Comparison of ENCODE assay signal across 30 cellular contexts in genomic region chr1:87421809-87422208, GRCh38.
"Had no signal": no experiment of that assay in that cellular context is flagged by ENCODE, and none has a peak within 500 bp of the region (broad histone marks: within the 10 kb centered on the region; RNA-seq: fewer than 3 reads in every experiment).

No MANE protein-coding gene starts in this region.

- DNase-seq: activated B cell treated with CpG ODN at 0.5 μM for 24 hours; activated CD4-positive, alpha-beta memory T cell treated with anti-CD3 and anti-CD28 coated beads for 36 hours; activated CD4-positive, alpha-beta T cell treated with anti-CD3 and anti-CD28 coated beads for 4 hours; activated CD4-positive, alpha-beta T cell treated with anti-CD3 and anti-CD28 coated beads, Interleukin-2, amount 10 ng/mL, durations not matched to agents 24 days and 14 days; activated CD4-positive, alpha-beta T cell treated with anti-CD3 and anti-CD28 coated beads, Interleukin-2, amount 50 U/mL, for 1 hour; activated CD4-positive, alpha-beta T cell treated with anti-CD3 and anti-CD28 coated beads, Interleukin-2, amount 50 U/mL, for 4 hours; activated CD4-positive, CD25-positive, alpha-beta regulatory T cell treated with anti-CD3 and anti-CD28 coated beads, Interleukin-2, amount 50 U/mL, for 72 hours; activated CD8-positive, alpha-beta memory T cell treated with anti-CD3 and anti-CD28 coated beads, Interleukin-2, amount 50 U/mL, for 4 hours; activated CD8-positive, alpha-beta T cell treated with anti-CD3 and anti-CD28 coated beads for 36 hours; activated effector memory CD4-positive, alpha-beta T cell treated with anti-CD3 and anti-CD28 coated beads, Interleukin-2, amount 50 U/mL, for 16 hours; activated gamma-delta T cell treated with Interleukin-2 at 50 U/mL for 16 hours; activated naive CD4-positive, alpha-beta T cell; activated naive CD4-positive, alpha-beta T cell treated with anti-CD3 and anti-CD28 coated beads for 36 hours; activated naive CD4-positive, alpha-beta T cell treated with anti-CD3 and anti-CD28 coated beads, Interleukin-2, amount 50 U/mL, for 16 hours; activated naive CD8-positive, alpha-beta T cell treated with anti-CD3 and anti-CD28 coated beads for 36 hours; activated T-cell treated with anti-CD3 and anti-CD28 coated beads for 4 hours; activated T-cell treated with anti-CD3 and anti-CD28 coated beads, Interleukin-2, amount 50 U/mL, for 1 hour; activated T-cell treated with anti-CD3 and anti-CD28 coated beads, Interleukin-2, amount 50 U/mL, for 4 hours; activated T-cell treated with anti-CD3 and anti-CD28 coated beads, Interleukin-2, amount 50 U/mL, for 72 hours; adrenal gland; amniotic stem cell; aorta; body of pancreas; brain microvascular endothelial cell; central memory CD4-positive, alpha-beta T cell; T-helper 1 cell; T-helper 2 cell; T-helper 9 cell had no signal

- ATAC-seq: activated CD8-positive, alpha-beta T cell treated with anti-CD3 and anti-CD28 coated beads for 36 hours; activated naive CD4-positive, alpha-beta T cell treated with anti-CD3 and anti-CD28 coated beads, Interleukin-2, amount 50 U/mL, for 72 hours; activated T-cell treated with anti-CD3 and anti-CD28 coated beads, Interleukin-2, amount 50 U/mL, for 4 hours; activated T-cell treated with anti-CD3 and anti-CD28 coated beads, Interleukin-2, amount 50 U/mL, for 72 hours; activated T-helper 17 cell treated with anti-CD3 and anti-CD28 coated beads, Interleukin-2, amount 50 U/mL, for 72 hours; body of pancreas had no signal
